Comparison of ENCODE assay signal across 1 cellular context in genomic region chr15:80495406-80495942, GRCh38.
TF ChIP-seq lines count a peak whose summit lies in the region.

No MANE protein-coding gene starts in this region.

TF ChIP-seq in A549, 52 proteins besides CTCF, POLR2A, EP300 and RAD21 (continued from another document):
- TF ChIP-seq REST (IDR thresholded peaks at IDR 0.05) (no peak), SMC3 (IDR thresholded peaks at IDR 0.05) (no peak), CHD4 (IDR thresholded peaks at IDR 0.05; ENCODE audit: borderline replicate concordance) (no peak), NFE2L2 (conservative IDR thresholded peaks at IDR 0.05; ENCODE audit: low read length) (no peak), PBX3 (IDR thresholded peaks at IDR 0.05) (no peak), RCOR1 (IDR thresholded peaks at IDR 0.05; ENCODE audit: low read depth, low read length) (no peak), E2F6 (IDR thresholded peaks at IDR 0.05; ENCODE audit: borderline replicate concordance, low read depth) (no peak), ZSCAN20 (CRISPR knock-in tag; IDR thresholded peaks at IDR 0.05) (no peak), MAX (IDR thresholded peaks at IDR 0.05) (no peak), JUN (IDR thresholded peaks at IDR 0.05) (no peak), NPAS2 (CRISPR knock-in tag; IDR thresholded peaks at IDR 0.05; ENCODE audit: borderline replicate concordance) (no peak), MYC (IDR thresholded peaks at IDR 0.05; ENCODE audit: borderline replicate concordance, low read length) (no peak)
TF ChIP-seq in A549: peak in this region for 0.
